ENCODE assay signal across 6 cellular contexts in the genomic region with DNA sequence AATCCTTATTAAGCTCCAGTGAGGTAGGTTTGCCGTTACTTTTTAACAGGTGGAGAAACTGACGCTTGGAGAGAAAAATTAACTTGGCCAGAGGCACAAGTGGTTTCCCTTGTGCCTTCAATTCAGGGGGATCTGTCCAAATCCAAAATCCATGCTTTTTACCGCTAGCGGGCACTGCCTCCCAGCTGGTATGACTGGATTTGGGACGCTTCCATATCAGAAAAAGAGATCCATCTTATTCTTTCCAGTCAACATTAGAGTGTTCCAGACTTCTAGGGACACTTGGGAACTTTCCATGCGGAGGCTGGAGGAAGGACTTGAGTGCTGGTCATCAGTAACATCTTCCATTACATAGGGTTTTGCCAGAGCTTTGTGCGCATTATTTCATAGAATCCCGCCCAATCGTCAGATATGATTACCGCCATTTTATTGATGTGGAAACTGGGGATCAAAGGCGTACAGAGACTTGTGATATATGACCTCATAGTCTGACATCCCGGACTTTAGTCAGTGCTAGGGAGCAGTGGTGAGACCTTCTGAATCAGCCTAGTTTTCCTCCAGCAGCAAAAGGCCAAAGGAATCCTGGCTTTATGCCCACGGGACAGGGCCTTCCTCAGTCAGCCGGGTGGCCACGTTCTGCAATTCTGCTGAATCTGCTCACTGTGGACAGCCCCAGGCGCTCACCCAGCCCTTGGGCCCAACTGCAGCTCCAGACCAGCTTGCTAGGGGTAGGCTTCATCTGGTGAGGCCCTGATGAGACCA. TPM values are rescaled to one million over a fixed set of nuclear protein-coding genes. Genes with fewer than 3 reads are reported as not detected.
DNase-seq lines count a peak whose midpoint lies in the region; ATAC-seq and TF ChIP-seq lines count a peak whose summit lies in the region.

No MANE protein-coding gene starts in this region.

- peak overlapping the region; percentile 90 for H3K27ac Mint-ChIP-seq in CD8-positive, alpha-beta T cell

- peaks cover 66% of the 10 kb centered on the region for H3K4me1 ChIP-seq in CD8-positive, alpha-beta T cell (ENCODE audit: insufficient read depth, low read length)

- no peak for TF ChIP-seq CTCF in CD8-positive, alpha-beta T cell (IDR thresholded peaks at IDR 0.05)
- no peak for TF ChIP-seq CTCF in WERI-Rb-1 (IDR thresholded peaks at IDR 0.05; ENCODE audit: low read depth, low read length)

- no peaks in the 10 kb centered on the region for H3K9me3 ChIP-seq in CD8-positive, alpha-beta T cell (ENCODE audit: low read length)
- H3K9me3 ChIP-seq in WERI-Rb-1 (ENCODE audit: severe bottlenecking), result no peaks in the 10 kb centered on the region

- no peaks in the 10 kb centered on the region for H3K9me3 Mint-ChIP-seq in CD8-positive, alpha-beta T cell

- H3K27ac ChIP-seq in CD8-positive, alpha-beta T cell (ENCODE audit: low read depth, low read length), result no peak overlapping the region
- no peak overlapping the region; the same call in 1 of the 2 replicates for H3K27ac ChIP-seq in WERI-Rb-1

- POLR2A ChIA-PET in CD8-positive, alpha-beta T cell (lab: Charles Lee), result interaction anchor here (0.6 to 3.0 kb wide), 8 partner anchors 44 to 126 kb away, joined by 3 to 22 read pairs (median 3); a partner anchor contains a TSS

- H3K4me1 Mint-ChIP-seq in CD8-positive, alpha-beta T cell (ENCODE audit: low read depth), result peaks cover 73% of the 10 kb centered on the region

- no peak for DNase-seq in CD8-positive, alpha-beta T cell
- DNase-seq in WERI-Rb-1, result peak; percentile 17
- peak; percentile 89 for DNase-seq in left lobe of liver (ENCODE audit: low spot score)
- no peak for DNase-seq in NCI-H69 (lab: John Stamatoyannopoulos, UW)
- no peak for DNase-seq in retina
- DNase-seq in NCI-H2171 (lab: John Stamatoyannopoulos, UW), result no peak

- peak overlapping the region; percentile 78 for H3K4me3 Mint-ChIP-seq in CD8-positive, alpha-beta T cell

- H3K36me3 ChIP-seq in CD8-positive, alpha-beta T cell (ENCODE audit: insufficient read depth, low read length), result no peaks in the 10 kb centered on the region
- peaks cover 8% of the 10 kb centered on the region for H3K36me3 ChIP-seq in WERI-Rb-1

- intact Hi-C loops in CD8-positive, alpha-beta T cell (cut with DNase I, micrococcal nuclease), result loop anchor here (2.0 to 10.0 kb wide), 5 partner anchors 13 to 341 kb away; a partner anchor contains a TSS

- no peaks in the 10 kb centered on the region for H3K27me3 ChIP-seq in CD8-positive, alpha-beta T cell (ENCODE audit: insufficient read depth, low read length)
- H3K27me3 ChIP-seq in WERI-Rb-1 (ENCODE audit: insufficient read depth, low read depth, severe bottlenecking), result no peaks in the 10 kb centered on the region

- H3K4me3 ChIP-seq in CD8-positive, alpha-beta T cell (ENCODE audit: low read depth, low read length), result no peak overlapping the region
- H3K4me3 ChIP-seq in WERI-Rb-1 (ENCODE audit: low read depth, low read length), result no peak overlapping the region

- no peaks in the 10 kb centered on the region for H3K27me3 Mint-ChIP-seq in CD8-positive, alpha-beta T cell (ENCODE audit: low read depth)

- peaks cover 11% of the 10 kb centered on the region for H3K36me3 Mint-ChIP-seq in CD8-positive, alpha-beta T cell

- CTCF ChIA-PET in CD8-positive, alpha-beta T cell (lab: Charles Lee), result interaction anchor here (0.6 to 10.8 kb wide), 28 partner anchors 10 to 348 kb away, joined by 3 to 152 read pairs (median 5); a partner anchor contains a TSS

- no peak for ATAC-seq in CD8-positive, alpha-beta T cell
- peak; percentile 70 for ATAC-seq in left lobe of liver

RNA-seq across cellular contexts. Expression of a gene that starts 1.1 kb away (rescaled TPM):
- total RNA-seq in CD8-positive, alpha-beta T cell, result 1 to 10 TPM; 5.2 TPM
- total RNA-seq in left lobe of liver, result 8.8 TPM

RNA-seq across cellular contexts. Expression of a gene that starts 45.0 kb away (rescaled TPM):
- 10 to 100 TPM; 11.3 to 12.8 TPM for total RNA-seq in CD8-positive, alpha-beta T cell
- 38.9 TPM for total RNA-seq in left lobe of liver

RNA-seq across cellular contexts. Expression of a gene that starts 55.9 kb away (rescaled TPM):
- total RNA-seq in CD8-positive, alpha-beta T cell, result not detected
- 3.0 TPM for total RNA-seq in left lobe of liver

Comparison
In these comparisons a context has a peak if more than half of its experiments do, and no peak if none do; other contexts are left out.
1. DNase-seq: peak in WERI-Rb-1 (single experiment) and left lobe of liver (single experiment); none in CD8-positive, alpha-beta T cell (0 of 7), NCI-H69 (single experiment), retina (single experiment) and NCI-H2171 (single experiment).